In the genomic region with DNA sequence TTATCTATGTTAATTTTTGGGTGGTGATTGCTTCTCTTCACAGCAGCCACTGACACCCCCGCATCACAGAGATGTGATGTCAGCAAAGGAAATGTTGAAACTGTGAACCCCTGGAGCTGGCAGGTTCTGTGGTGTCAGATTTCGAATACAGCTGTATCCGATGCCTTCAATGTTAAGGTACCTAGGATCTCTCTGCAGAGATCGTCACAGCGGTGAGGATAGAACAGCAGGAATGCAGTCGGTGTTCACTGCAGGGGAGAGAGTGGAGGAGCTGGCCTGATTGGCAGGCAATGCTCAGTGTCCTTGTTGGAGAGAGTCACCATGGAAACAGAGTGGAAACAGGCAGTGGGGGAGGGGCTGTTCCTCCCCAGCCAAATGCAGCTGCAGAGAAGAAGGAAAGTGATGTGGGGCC, we compare ENCODE assay signal across 18 cellular contexts.
DNase-seq lines count a peak whose midpoint lies in the region; ATAC-seq and TF ChIP-seq lines count a peak whose summit lies in the region.
"Had no signal": no experiment of that assay in that cellular context is flagged by ENCODE, and none has a peak within 500 bp of the region (broad histone marks: within the 10 kb centered on the region; RNA-seq: fewer than 3 reads in every experiment).

No MANE protein-coding gene starts in this region.

- peaks cover 3% of the 10 kb centered on the region for H3K36me3 Mint-ChIP-seq in mesothelial cell of epicardium

- H2AFZ ChIP-seq in SK-N-SH (ENCODE audit: low read depth) (no peak overlapping the region), neuron (ENCODE audit: low read depth, low read length) (peak overlapping the region; percentile 4)

- 15% methylated on average over 6 of the region's 6 CpGs for WGBS in SK-N-SH (ENCODE audit: low lambda C conversion rate)

- DNase-seq in SK-N-SH, result peak; percentile 27
- DNase-seq in cerebellum (ENCODE audit: low spot score), result peak; percentile 10
- no peak for DNase-seq in 8988T
- DNase-seq in NCI-H1048 (lab: John Stamatoyannopoulos, UW), result no peak
- DNase-seq in mesothelial cell of epicardium (ENCODE audit: low spot score in 2 of 2, unreplicated experiment in 2 of 2), result no peak
- DNase-seq: ACHN; activated CD4-positive, alpha-beta T cell treated with anti-CD3 and anti-CD28 coated beads for 1 hour; cerebellar nuclear complex; HCEC 1CT; KBM-7; NCI-H1436 treated with DMSO at 0.1 percent for 48 hours; NCI-H524; stimulated activated CD4-positive, alpha-beta T cell treated with anti-CD3 and anti-CD28 coated beads, Interleukin-2, amount 100 ng/mL, for 24 hours; T-helper 17 cell had no signal

- TF ChIP-seq CTCF in SK-N-SH (IDR thresholded peaks at IDR 0.05) (no peak), mesothelial cell of epicardium (IDR thresholded peaks at IDR 0.05; ENCODE audit: unreplicated experiment) (no peak)

- H3K4me1 Mint-ChIP-seq in mesothelial cell of epicardium, result no peaks in the 10 kb centered on the region
- H3K4me1 Mint-ChIP-seq: T-helper 17 cell had no signal

- H3K4me3 ChIP-seq in SK-N-SH (ENCODE audit: low read depth in 2 of 2, low read length in 1 of 2) (no peak overlapping the region), neuron (ENCODE audit: low read length) (peak overlapping the region; percentile 5)

- no peak overlapping the region for H3K27ac ChIP-seq in SK-N-SH (ENCODE audit: low read depth in 2 of 2, low read length in 1 of 2)

- no peaks in the 10 kb centered on the region for H3K9me3 ChIP-seq in SK-N-SH
- peaks cover 9% of the 10 kb centered on the region for H3K9me3 ChIP-seq in neuron (ENCODE audit: low read length)

- H3K4me1 ChIP-seq in SK-N-SH (ENCODE audit: control insufficient read depth in 1 of 2, insufficient read depth in 2 of 2, low read depth in 1 of 2, low read length in 1 of 2) (no peaks in the 10 kb centered on the region; a peak in 1 of 4 replicates), neuron (ENCODE audit: insufficient read depth, low read length) (peaks cover 10% of the 10 kb centered on the region)

- H3K27me3 Mint-ChIP-seq in mesothelial cell of epicardium (ENCODE audit: low read depth), result no peaks in the 10 kb centered on the region
- H3K27me3 Mint-ChIP-seq: activated naive CD8-positive, alpha-beta T cell; T-helper 17 cell had no signal

- H3F3A ChIP-seq in SK-N-SH (replicated peaks; ENCODE audit: insufficient read depth), result no peaks in the 10 kb centered on the region

- H3K27me3 ChIP-seq in SK-N-SH (ENCODE audit: insufficient read depth) (no peaks in the 10 kb centered on the region), neuron (ENCODE audit: insufficient read depth, low read length) (no peaks in the 10 kb centered on the region)

- no peak overlapping the region for H3K4me2 ChIP-seq in SK-N-SH

- H3K36me3 ChIP-seq in SK-N-SH (replicated peaks in 1 of 2; ENCODE audit: control insufficient read depth in 1 of 2, insufficient read depth in 2 of 2, low read length in 1 of 2) (no peaks in the 10 kb centered on the region), neuron (ENCODE audit: insufficient read depth, low read length) (no peaks in the 10 kb centered on the region)

- peaks cover 53% of the 10 kb centered on the region for H3K9me3 Mint-ChIP-seq in mesothelial cell of epicardium

- no peak for TF ChIP-seq EP300 in SK-N-SH (IDR thresholded peaks at IDR 0.05; ENCODE audit: borderline replicate concordance in 1 of 2, low read depth in 1 of 2, low read length in 1 of 2)

- no peaks in the 10 kb centered on the region for H3K79me2 ChIP-seq in SK-N-SH (ENCODE audit: insufficient read depth)

- TF ChIP-seq RAD21 in SK-N-SH (IDR thresholded peaks at IDR 0.05; ENCODE audit: low read length), result no peak

- H3K27ac Mint-ChIP-seq in mesothelial cell of epicardium, result no peak overlapping the region
- H3K27ac Mint-ChIP-seq: activated naive CD8-positive, alpha-beta T cell; T-helper 17 cell had no signal

- POLR2A ChIA-PET in SK-N-SH (lab: Yijun Ruan, JAX), result no interaction called here

- no peaks in the 10 kb centered on the region for H4K20me1 ChIP-seq in SK-N-SH (ENCODE audit: insufficient read depth)

- ATAC-seq in SK-N-SH treated with all-trans-retinoic acid at 6 μM for 48 hours (no peak), GM18907 (IDR thresholded peaks at IDR 0.05; ENCODE audit: unreplicated experiment) (no peak)
- ATAC-seq: T-helper 17 cell had no signal

- no peak overlapping the region for H3K4me3 Mint-ChIP-seq in mesothelial cell of epicardium
- H3K4me3 Mint-ChIP-seq: activated naive CD8-positive, alpha-beta T cell; T-helper 17 cell had no signal

- CTCF ChIA-PET in SK-N-SH (lab: Yijun Ruan, JAX), result interaction anchor here (8.0 kb wide), 1 partner anchor 86 kb away, joined by 70 read pairs; no protein-coding TSS in a partner anchor

- H3K9me2 ChIP-seq in SK-N-SH, result no peaks in the 10 kb centered on the region

- H3K9ac ChIP-seq in SK-N-SH, result no peak overlapping the region

TF ChIP-seq in SK-N-SH, 30 proteins besides CTCF, POLR2A, EP300 and RAD21:
- no peak for TF ChIP-seq NRF1 (IDR thresholded peaks at IDR 0.05; ENCODE audit: low read depth, low read length)
- TF ChIP-seq TCF12 (IDR thresholded peaks at IDR 0.05), result no peak
- no peak for TF ChIP-seq JUND (IDR thresholded peaks at IDR 0.05)
TF ChIP-seq in SK-N-SH: peak in this region for 0.

TF ChIP-seq in SK-N-SH treated with all-trans-retinoic acid at 6 μM for 48 hours, 23 proteins besides CTCF, POLR2A, EP300 and RAD21:
- TF ChIP-seq ARNTL (CRISPR knock-in tag; IDR thresholded peaks at IDR 0.05; ENCODE audit: borderline replicate concordance, low read depth) (no peak), ZC3H10 (CRISPR knock-in tag; IDR thresholded peaks at IDR 0.05) (no peak), CSDC2 (CRISPR knock-in tag; IDR thresholded peaks at IDR 0.05) (no peak), ZFP3 (CRISPR knock-in tag; IDR thresholded peaks at IDR 0.05) (no peak), ESRRG (CRISPR knock-in tag; IDR thresholded peaks at IDR 0.05) (no peak)
- TF ChIP-seq, protein P1, sequence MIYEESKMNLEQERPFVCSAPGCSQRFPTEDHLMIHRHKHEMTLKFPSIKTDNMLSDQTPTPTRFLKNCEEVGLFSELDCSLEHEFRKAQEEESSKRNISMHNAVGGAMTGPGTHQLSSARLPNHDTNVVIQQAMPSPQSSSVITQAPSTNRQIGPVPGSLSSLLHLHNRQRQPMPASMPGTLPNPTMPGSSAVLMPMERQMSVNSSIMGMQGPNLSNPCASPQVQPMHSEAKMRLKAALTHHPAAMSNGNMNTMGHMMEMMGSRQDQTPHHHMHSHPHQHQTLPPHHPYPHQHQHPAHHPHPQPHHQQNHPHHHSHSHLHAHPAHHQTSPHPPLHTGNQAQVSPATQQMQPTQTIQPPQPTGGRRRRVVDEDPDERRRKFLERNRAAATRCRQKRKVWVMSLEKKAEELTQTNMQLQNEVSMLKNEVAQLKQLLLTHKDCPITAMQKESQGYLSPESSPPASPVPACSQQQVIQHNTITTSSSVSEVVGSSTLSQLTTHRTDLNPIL (CRISPR knock-in tag; IDR thresholded peaks at IDR 0.05; ENCODE audit: low read depth), result no peak

Comparison
In these comparisons a context has a peak if more than half of its experiments do, and no peak if none do; other contexts are left out.
1. DNase-seq: peak in SK-N-SH (single experiment) and cerebellum (single experiment); none in 8988T (single experiment), NCI-H1048 (single experiment) and mesothelial cell of epicardium (0 of 2).